ENCODE assay signal across 8 cellular contexts in the genomic region with DNA sequence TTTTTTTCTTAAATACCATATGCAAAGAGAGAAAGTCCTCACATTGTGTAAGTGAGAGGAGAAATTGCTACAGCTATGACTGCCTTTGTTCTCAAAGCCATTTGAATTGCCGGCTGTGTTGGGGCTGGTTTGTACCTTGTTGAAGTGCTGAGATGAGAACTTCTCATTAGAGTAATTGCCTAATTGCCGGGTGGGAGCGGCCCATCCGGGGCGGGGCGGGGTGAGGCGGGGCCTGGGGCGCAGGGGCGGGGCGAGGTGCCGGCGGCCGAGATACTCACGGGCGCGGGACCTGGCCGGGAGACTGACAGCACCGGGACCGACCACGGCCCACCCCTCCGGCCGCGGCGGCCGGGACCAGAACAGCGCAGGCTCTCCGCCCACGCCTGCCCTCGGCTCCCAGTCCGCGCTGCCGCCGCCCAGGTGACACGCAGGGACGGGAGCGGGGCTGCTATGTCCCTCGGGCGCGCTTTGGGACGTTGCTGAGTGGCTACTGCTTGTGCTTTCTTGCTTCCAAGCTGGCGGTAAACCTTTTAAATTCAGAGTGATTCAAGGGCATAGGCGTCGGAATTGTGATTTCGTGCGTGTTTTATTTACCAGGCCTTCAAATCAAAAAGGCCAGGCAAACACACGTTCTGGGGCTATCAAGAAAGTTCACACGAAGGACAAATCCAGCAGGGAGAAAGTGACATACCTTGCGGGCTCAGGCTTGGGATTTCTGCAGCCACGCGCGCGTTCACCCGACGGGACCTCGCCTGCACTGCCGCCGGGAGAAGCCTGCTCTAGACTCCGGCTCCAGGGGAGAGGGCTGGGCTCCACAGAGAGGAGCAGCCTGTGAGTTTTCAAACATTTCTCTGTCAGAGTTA.
DNase-seq lines count a peak whose midpoint lies in the region; ATAC-seq and TF ChIP-seq lines count a peak whose summit lies in the region.

No MANE protein-coding gene starts in this region.

- H2AFZ ChIP-seq in OCI-LY3 (ENCODE audit: low read depth, low read length), result peak overlapping the region; percentile 69; the same call in 1 of the 2 replicates

- H3K27ac ChIP-seq in OCI-LY3 (ENCODE audit: low read length) (no peak overlapping the region), neutrophil (peak overlapping the region; percentile 62), thoracic aorta (peak overlapping the region; percentile 63 to 89)

- H3K4me1 ChIP-seq in OCI-LY3 (ENCODE audit: low read length) (peaks cover 8% of the 10 kb centered on the region), neutrophil (ENCODE audit: control insufficient read depth in 1 of 2, insufficient read depth in 1 of 2, low read depth in 1 of 2, low read length in 1 of 2) (peaks cover 16 to 20% of the 10 kb centered on the region in 2 experiments), thoracic aorta (ENCODE audit: control insufficient read depth in 1 of 2, low read depth in 2 of 2) (peaks cover 33 to 85% of the 10 kb centered on the region in 2 donors)

- H3K9ac ChIP-seq in OCI-LY3 (ENCODE audit: low read length), result peak overlapping the region; percentile 50

- TF ChIP-seq CTCF in OCI-LY3 (IDR thresholded peaks at IDR 0.05; ENCODE audit: low read depth, low read length) (no peak), fibroblast of the aortic adventitia (IDR thresholded peaks at IDR 0.05; ENCODE audit: insufficient read depth, low read length) (no peak), neutrophil (IDR thresholded peaks at IDR 0.05) (no peak), thoracic aorta (IDR thresholded peaks at IDR 0.05) (no peak)

- H3K9me3 ChIP-seq in OCI-LY3 (ENCODE audit: insufficient read depth, low read length) (no peaks in the 10 kb centered on the region), neutrophil (no peaks in the 10 kb centered on the region), thoracic aorta (no peaks in the 10 kb centered on the region)

- peak overlapping the region; percentile 100 for H3K4me2 ChIP-seq in OCI-LY3 (ENCODE audit: low read length)

- no peaks in the 10 kb centered on the region for H4K20me1 ChIP-seq in OCI-LY3 (ENCODE audit: insufficient read depth, low read length)

- H3K27me3 ChIP-seq in OCI-LY3 (ENCODE audit: low read depth, low read length), result peaks cover 30% of the 10 kb centered on the region
- H3K27me3 ChIP-seq in neutrophil, result peaks cover 41% of the 10 kb centered on the region
- H3K27me3 ChIP-seq in thoracic aorta (replicated peaks; ENCODE audit: insufficient read depth), result no peaks in the 10 kb centered on the region

- H3K79me2 ChIP-seq in OCI-LY3 (ENCODE audit: low read length), result no peaks in the 10 kb centered on the region

- ATAC-seq in HG03135 (IDR thresholded peaks at IDR 0.05; ENCODE audit: unreplicated experiment) (peak; percentile 60), thoracic aorta (ENCODE audit: insufficient number of reproducible peaks, low FRiP score, low read depth) (peak; percentile 26)

- H3K36me3 ChIP-seq in OCI-LY3 (replicated peaks; ENCODE audit: low read depth, low read length) (no peaks in the 10 kb centered on the region), neutrophil (no peaks in the 10 kb centered on the region), thoracic aorta (no peaks in the 10 kb centered on the region)

- DNase-seq in NCI-H2171 treated with DMSO at 0.1 percent for 48 hours (lab: John Stamatoyannopoulos, UW) (peak; percentile 50), NCI-H2171 (lab: John Stamatoyannopoulos, UW) (no peak), activated T-helper 1 cell treated with Interleukin-2 at 50 U/mL for 16 hours (ENCODE audit: low read depth) (peak; percentile 20), fibroblast of the aortic adventitia (ENCODE audit: low read depth) (peak; percentile 44), thoracic aorta (ENCODE audit: low spot score) (no peak)

- H3K4me3 ChIP-seq in OCI-LY3 (ENCODE audit: low read length) (peak overlapping the region; percentile 79), fibroblast of the aortic adventitia (ENCODE audit: low read depth, low read length) (peak overlapping the region; percentile 63), neutrophil (ENCODE audit: low read depth in 1 of 2, low read length in 1 of 2) (peak overlapping the region; percentile 70 to 77), thoracic aorta (peak overlapping the region; percentile 75)

Comparison
In these comparisons a context has a peak if more than half of its experiments do, and no peak if none do; other contexts are left out.
1. DNase-seq: peak in NCI-H2171 treated with DMSO at 0.1 percent for 48 hours (single experiment), activated T-helper 1 cell treated with Interleukin-2 at 50 U/mL for 16 hours (single experiment) and fibroblast of the aortic adventitia (single experiment); none in NCI-H2171 (single experiment) and thoracic aorta (single experiment).
2. Peak in every context shown above with its lines, with median percentiles within 50 percentile points of each other: H3K4me3 ChIP-seq.